28 cellular contexts compared by ENCODE assay signal in genomic region chr11:17641792-17642350, GRCh38.
"Had no signal": no experiment of that assay in that cellular context is flagged by ENCODE, and none has a peak within 500 bp of the region (broad histone marks: within the 10 kb centered on the region; RNA-seq: fewer than 3 reads in every experiment).

No MANE protein-coding gene starts in this region.

- FAIRE-seq: endothelial cell of umbilical vein, kidney had no signal

- H3K27ac ChIP-seq: colonic mucosa, esophagus muscularis mucosa, foreskin keratinocyte, gastroesophageal sphincter, heart left ventricle, hepatocyte, prostate gland, right atrium auricular region, suprapubic skin, transverse colon had no signal

- H3K4me1 Mint-ChIP-seq: memory B cell; naive B cell; neural crest cell; stimulated activated naive CD8-positive, alpha-beta T cell treated with anti-CD3 and anti-CD28 coated beads, Interleukin-15, amount 100 ng/mL, for 72 hours had no signal

- H3K4me1 ChIP-seq: colonic mucosa, esophagus muscularis mucosa, foreskin keratinocyte, gastroesophageal sphincter, heart left ventricle, prostate gland, right atrium auricular region, suprapubic skin, transverse colon had no signal

- H2AFZ ChIP-seq: hepatocyte had no signal

- H3K4me3 Mint-ChIP-seq: dendritic cell treated with granulocyte-macrophage colony-stimulating factor and Interleukin-4, amounts not matched to agents 40 ng/mL and 50 ng/mL, for 4 days; memory B cell; naive B cell; natural killer cell treated with Interleukin-12 subunit alpha and Interleukin-12 subunit beta and Interleukin-15 and Interleukin-18, amount 100 ng/mL, for 72 hours; neural crest cell; stimulated activated naive CD8-positive, alpha-beta T cell treated with anti-CD3 and anti-CD28 coated beads, Interleukin-15, amount 100 ng/mL, for 72 hours had no signal

- H3K4me3 ChIP-seq: colonic mucosa, esophagus muscularis mucosa, gastroesophageal sphincter, heart left ventricle, hepatocyte, lung, prostate gland, right atrium auricular region, smooth muscle cell, suprapubic skin, transverse colon had no signal

- H3K79me2 ChIP-seq: hepatocyte had no signal

- H3K27ac Mint-ChIP-seq: dendritic cell treated with granulocyte-macrophage colony-stimulating factor and Interleukin-4, amounts not matched to agents 40 ng/mL and 50 ng/mL, for 4 days; memory B cell; natural killer cell treated with Interleukin-12 subunit alpha and Interleukin-12 subunit beta and Interleukin-15 and Interleukin-18, amount 100 ng/mL, for 72 hours; stimulated activated naive CD8-positive, alpha-beta T cell treated with anti-CD3 and anti-CD28 coated beads, Interleukin-15, amount 100 ng/mL, for 72 hours had no signal

- H3K36me3 ChIP-seq: colonic mucosa, esophagus muscularis mucosa, gastroesophageal sphincter, heart left ventricle, prostate gland, right atrium auricular region, suprapubic skin, transverse colon had no signal

- ATAC-seq: foreskin keratinocyte; gastroesophageal sphincter; heart left ventricle; left lobe of liver; natural killer cell treated with Interleukin-12 subunit alpha and Interleukin-12 subunit beta and Interleukin-15 and Interleukin-18, amount 100 ng/mL, for 72 hours; sciatic nerve; stimulated activated naive CD8-positive, alpha-beta T cell treated with anti-CD3 and anti-CD28 coated beads, Interleukin-15, amount 100 ng/mL, for 72 hours had no signal

- DNase-seq: colonic mucosa; effector CD8-positive, alpha-beta T cell; foreskin keratinocyte; heart left ventricle; kidney; naive B cell; stimulated activated CD4-positive, alpha-beta T cell treated with anti-CD3 and anti-CD28 coated beads, Interleukin-12 subunit alpha, Interleukin-12 subunit beta, amount 100 ng/mL, for 4 hours; stimulated activated CD4-positive, alpha-beta T cell treated with anti-CD3 and anti-CD28 coated beads, Interleukin-1b, Interleukin-23, amount 100 ng/mL, for 48 hours; stimulated activated CD4-positive, alpha-beta T cell treated with anti-CD3 and anti-CD28 coated beads, Interleukin-4, amount 100 ng/mL, for 1 hour; stimulated activated CD8-positive, alpha-beta memory T cell treated with anti-CD3 and anti-CD28 coated beads, Interleukin-4, amount 100 ng/mL, for 48 hours; stimulated activated naive CD4-positive, alpha-beta T cell; stimulated activated naive CD8-positive, alpha-beta T cell treated with anti-CD3 and anti-CD28 coated beads, Interleukin-15, amount 100 ng/mL, for 72 hours; transverse colon had no signal

- H3K36me3 Mint-ChIP-seq: memory B cell; naive B cell; natural killer cell treated with Interleukin-12 subunit alpha and Interleukin-12 subunit beta and Interleukin-15 and Interleukin-18, amount 100 ng/mL, for 72 hours had no signal

- H3K9me3 Mint-ChIP-seq: dendritic cell treated with granulocyte-macrophage colony-stimulating factor and Interleukin-4, amounts not matched to agents 40 ng/mL and 50 ng/mL, for 4 days; natural killer cell treated with Interleukin-12 subunit alpha and Interleukin-12 subunit beta and Interleukin-15 and Interleukin-18, amount 100 ng/mL, for 72 hours; neural crest cell; stimulated activated naive CD8-positive, alpha-beta T cell treated with anti-CD3 and anti-CD28 coated beads, Interleukin-15, amount 100 ng/mL, for 72 hours had no signal

- H3K4me2 ChIP-seq: hepatocyte, smooth muscle cell had no signal

- H3K27me3 ChIP-seq: colonic mucosa, foreskin keratinocyte, gastroesophageal sphincter, heart left ventricle, hepatocyte, right atrium auricular region, transverse colon had no signal

- H3K9me3 ChIP-seq: colonic mucosa, esophagus muscularis mucosa, heart left ventricle, prostate gland, right atrium auricular region, suprapubic skin, transverse colon had no signal
